Comparison of ENCODE assay signal across 1 cellular context in the genomic region with DNA sequence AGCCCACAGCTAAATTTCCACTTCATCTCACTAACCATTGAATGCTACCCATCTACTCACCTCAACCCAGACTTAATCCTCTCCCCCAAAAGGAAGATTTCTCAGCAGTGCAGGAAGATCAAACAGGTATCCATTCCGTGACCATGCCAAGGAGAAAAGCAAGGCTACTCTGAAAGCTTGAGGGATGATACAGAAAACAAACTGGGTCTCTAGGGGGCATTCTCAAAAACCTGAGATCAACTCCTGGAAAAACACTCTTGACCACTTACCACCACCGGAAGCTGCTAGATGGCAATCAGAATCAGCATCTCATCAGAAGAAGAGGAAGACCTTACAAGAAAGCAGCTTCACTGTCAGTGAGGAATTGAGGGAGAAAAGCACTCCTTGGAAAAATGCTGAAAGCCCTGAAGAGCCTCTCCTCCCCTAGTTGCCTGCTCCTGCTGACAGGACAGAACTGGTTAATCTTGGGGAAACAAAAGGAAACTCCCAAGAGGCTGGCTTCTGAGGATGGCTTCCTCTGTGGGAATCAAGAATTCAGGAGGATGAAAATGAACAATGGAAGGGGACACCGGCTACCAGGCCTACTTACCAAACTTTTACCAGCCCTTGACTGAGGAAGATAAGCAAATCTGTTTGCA.
TF ChIP-seq lines count a peak whose summit lies in the region.

ATP8B4 (minus strand) TSS at position 171 of the 638 bp plus-strand sequence. CDS start 12,267 bp downstream, outside the sequence.

TF ChIP-seq in H1, 55 proteins besides CTCF, POLR2A, EP300 and RAD21:
- TF ChIP-seq GTF2F1 (IDR thresholded peaks at IDR 0.05; ENCODE audit: borderline replicate concordance, low read depth, low read length) = no peak
- no peak for TF ChIP-seq CREB1 (IDR thresholded peaks at IDR 0.05)
- no peak for TF ChIP-seq CHD2 (IDR thresholded peaks at IDR 0.05; ENCODE audit: low read length)
- TF ChIP-seq, protein P1, sequence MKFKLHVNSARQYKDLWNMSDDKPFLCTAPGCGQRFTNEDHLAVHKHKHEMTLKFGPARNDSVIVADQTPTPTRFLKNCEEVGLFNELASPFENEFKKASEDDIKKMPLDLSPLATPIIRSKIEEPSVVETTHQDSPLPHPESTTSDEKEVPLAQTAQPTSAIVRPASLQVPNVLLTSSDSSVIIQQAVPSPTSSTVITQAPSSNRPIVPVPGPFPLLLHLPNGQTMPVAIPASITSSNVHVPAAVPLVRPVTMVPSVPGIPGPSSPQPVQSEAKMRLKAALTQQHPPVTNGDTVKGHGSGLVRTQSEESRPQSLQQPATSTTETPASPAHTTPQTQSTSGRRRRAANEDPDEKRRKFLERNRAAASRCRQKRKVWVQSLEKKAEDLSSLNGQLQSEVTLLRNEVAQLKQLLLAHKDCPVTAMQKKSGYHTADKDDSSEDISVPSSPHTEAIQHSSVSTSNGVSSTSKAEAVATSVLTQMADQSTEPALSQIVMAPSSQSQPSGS (IDR thresholded peaks at IDR 0.05; ENCODE audit: low read length) = no peak
- TF ChIP-seq CBX8 (IDR thresholded peaks at IDR 0.05; ENCODE audit: borderline replicate concordance, low read depth, low read length) = no peak
- TF ChIP-seq CEBPB (IDR thresholded peaks at IDR 0.05; ENCODE audit: low read depth, low read length) = no peak
- TF ChIP-seq CTBP2 (IDR thresholded peaks at IDR 0.05; ENCODE audit: borderline replicate concordance, insufficient read depth, insufficient read length, low read length) = no peak
- no peak for TF ChIP-seq HDAC2 (IDR thresholded peaks at IDR 0.05; ENCODE audit: borderline replicate concordance in 1 of 2, low read depth in 2 of 2, low read length in 2 of 2)
- no peak for TF ChIP-seq CHD7 (IDR thresholded peaks at IDR 0.05; ENCODE audit: insufficient replicate concordance, low read length)
- no peak for TF ChIP-seq SP1 (IDR thresholded peaks at IDR 0.05; ENCODE audit: low read depth, low read length)
- no peak for TF ChIP-seq JUND (IDR thresholded peaks at IDR 0.05; ENCODE audit: low read length)
- TF ChIP-seq EGR1 (IDR thresholded peaks at IDR 0.05; ENCODE audit: borderline replicate concordance, low read depth, low read length) = no peak
- TF ChIP-seq TBP (IDR thresholded peaks at IDR 0.05; ENCODE audit: low read depth, low read length) = no peak
- TF ChIP-seq BRCA1 (IDR thresholded peaks at IDR 0.05; ENCODE audit: low read depth, low read length) = no peak
- no peak for TF ChIP-seq KDM5A (IDR thresholded peaks at IDR 0.05; ENCODE audit: low read length)
- TF ChIP-seq KDM1A (IDR thresholded peaks at IDR 0.05; ENCODE audit: borderline replicate concordance, low read length) = no peak
